Comparison of ENCODE assay signal across 8 cellular contexts in the genomic region with DNA sequence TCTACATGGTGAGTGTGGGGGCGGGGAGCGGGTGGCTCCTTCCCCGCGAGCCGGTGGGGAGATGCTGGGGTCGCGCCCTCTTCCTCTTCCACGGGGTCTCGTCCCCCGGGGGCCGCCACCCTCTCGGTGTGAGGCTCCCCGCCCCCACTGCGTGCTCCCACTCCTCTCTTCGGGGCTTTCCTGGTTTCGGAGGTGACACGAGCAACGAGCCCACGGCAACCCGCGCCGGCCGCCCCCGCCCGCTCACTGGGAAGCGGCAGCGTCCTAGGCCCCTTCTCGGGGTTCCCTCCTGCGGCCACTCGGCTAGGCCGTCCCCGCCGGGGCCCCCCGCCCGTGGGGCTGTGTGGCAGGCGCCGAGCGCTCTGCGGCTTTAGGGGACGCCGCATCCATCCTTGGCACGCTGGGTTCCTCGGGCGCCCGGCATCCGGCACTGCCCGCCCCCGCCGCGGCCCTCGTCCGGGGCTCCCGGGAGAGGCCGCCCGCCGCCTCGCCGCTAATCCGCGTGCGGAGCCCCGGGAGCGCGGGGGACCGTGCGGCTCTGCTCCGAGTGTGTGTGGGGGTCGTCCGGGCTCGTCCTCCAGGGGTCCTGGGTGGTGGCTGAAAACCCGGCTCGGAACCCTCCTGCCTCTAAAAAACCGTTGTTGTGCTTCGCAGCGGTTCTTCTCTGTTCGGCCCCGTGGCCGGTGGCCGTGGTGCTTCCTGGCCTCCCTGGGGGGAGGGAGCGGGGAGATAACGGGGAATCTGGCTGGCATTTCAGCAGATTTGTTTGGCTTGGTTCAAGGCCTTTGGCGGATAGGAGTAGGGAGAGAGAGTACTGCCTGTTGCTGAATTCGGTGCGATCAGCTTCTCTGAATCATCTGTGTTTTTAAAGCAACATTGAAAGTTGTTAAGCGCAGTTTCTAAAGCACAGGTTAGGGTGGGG. TPM values are rescaled to one million over a fixed set of nuclear protein-coding genes. Genes with fewer than 3 reads are reported as not detected.
DNase-seq lines count a peak whose midpoint lies in the region; ATAC-seq and TF ChIP-seq lines count a peak whose summit lies in the region.

No MANE protein-coding gene starts in this region.

- no peaks in the 10 kb centered on the region for H3K36me3 Mint-ChIP-seq in mesothelial cell of epicardium
- peaks cover 7% of the 10 kb centered on the region for H3K36me3 Mint-ChIP-seq in stimulated activated memory B cell treated with anti-CD40 and anti-IgM and Interleukin-4, amounts not matched to agents 10 μg/mL and 1 μg/mL and 100 μg/mL, for 72 hours

- ATAC-seq in HG02885 (IDR thresholded peaks at IDR 0.05; ENCODE audit: poor library complexity, unreplicated experiment): peak; percentile 23
- ATAC-seq in stimulated activated memory B cell treated with anti-CD40 and anti-IgM and Interleukin-4, amounts not matched to agents 10 μg/mL and 1 μg/mL and 100 μg/mL, for 72 hours: peak; percentile 46

- H3K27me3 Mint-ChIP-seq in mesothelial cell of epicardium (ENCODE audit: low read depth): no peaks in the 10 kb centered on the region
- H3K27me3 Mint-ChIP-seq in stimulated activated memory B cell treated with anti-CD40 and anti-IgM and Interleukin-4, amounts not matched to agents 10 μg/mL and 1 μg/mL and 100 μg/mL, for 72 hours: no peaks in the 10 kb centered on the region

- peak overlapping the region; percentile 86 for H3K4me3 Mint-ChIP-seq in mesothelial cell of epicardium
- H3K4me3 Mint-ChIP-seq in stimulated activated memory B cell treated with anti-CD40 and anti-IgM and Interleukin-4, amounts not matched to agents 10 μg/mL and 1 μg/mL and 100 μg/mL, for 72 hours: peak overlapping the region; percentile 95

- peaks cover 56% of the 10 kb centered on the region for H3K4me1 Mint-ChIP-seq in mesothelial cell of epicardium
- peaks cover 53% of the 10 kb centered on the region for H3K4me1 Mint-ChIP-seq in stimulated activated memory B cell treated with anti-CD40 and anti-IgM and Interleukin-4, amounts not matched to agents 10 μg/mL and 1 μg/mL and 100 μg/mL, for 72 hours

- TF ChIP-seq CTCF in epithelial cell of proximal tubule (conservative IDR thresholded peaks at IDR 0.05; ENCODE audit: low read depth, low read length) (no peak), mesothelial cell of epicardium (IDR thresholded peaks at IDR 0.05; ENCODE audit: unreplicated experiment) (no peak)

- H3K4me3 ChIP-seq in epithelial cell of proximal tubule (ENCODE audit: low read depth, low read length): peak overlapping the region; percentile 89

- H3K9me3 Mint-ChIP-seq in mesothelial cell of epicardium: no peaks in the 10 kb centered on the region
- H3K9me3 Mint-ChIP-seq in stimulated activated memory B cell treated with anti-CD40 and anti-IgM and Interleukin-4, amounts not matched to agents 10 μg/mL and 1 μg/mL and 100 μg/mL, for 72 hours: no peaks in the 10 kb centered on the region

- peak overlapping the region; percentile 94 for H3K27ac Mint-ChIP-seq in mesothelial cell of epicardium
- H3K27ac Mint-ChIP-seq in stimulated activated memory B cell treated with anti-CD40 and anti-IgM and Interleukin-4, amounts not matched to agents 10 μg/mL and 1 μg/mL and 100 μg/mL, for 72 hours: peak overlapping the region; percentile 96

- DNase-seq in NCI-H2196 treated with DMSO at 0.1 percent for 48 hours (lab: John Stamatoyannopoulos, UW; ENCODE audit: unreplicated experiment) (peak; percentile 3), NCI-H2196 (lab: John Stamatoyannopoulos, UW; ENCODE audit: unreplicated experiment) (no peak), NCI-H226 (peak; percentile 72), epithelial cell of proximal tubule (ENCODE audit: low read depth) (no peak), mesothelial cell of epicardium (ENCODE audit: low spot score in 2 of 2, unreplicated experiment in 2 of 2) (peak; percentile 37 to 65)
- DNase-seq in activated T-cell treated with anti-CD3 and anti-CD28 coated beads, Interleukin-2, amount 50 U/mL, for 1 hour: peak; percentile 68

RNA-seq across cellular contexts. Expression of gene PCNX1, which starts 1.0 kb away (rescaled TPM):
- 15.0 and 18.0 TPM in 2 replicates for total RNA-seq in epithelial cell of proximal tubule
- total RNA-seq in mesothelial cell of epicardium: 73.5 to 77.2 TPM (median 76.2 TPM) in 3 replicates

Comparison
In these comparisons a context has a peak if more than half of its experiments do, and no peak if none do; other contexts are left out.
1. DNase-seq: peak in NCI-H2196 treated with DMSO at 0.1 percent for 48 hours (single experiment), NCI-H226 (single experiment), activated T-cell treated with anti-CD3 and anti-CD28 coated beads, Interleukin-2, amount 50 U/mL, for 1 hour (single experiment) and mesothelial cell of epicardium (2 of 2); none in NCI-H2196 (single experiment) and epithelial cell of proximal tubule (single experiment).